In the genomic region with DNA sequence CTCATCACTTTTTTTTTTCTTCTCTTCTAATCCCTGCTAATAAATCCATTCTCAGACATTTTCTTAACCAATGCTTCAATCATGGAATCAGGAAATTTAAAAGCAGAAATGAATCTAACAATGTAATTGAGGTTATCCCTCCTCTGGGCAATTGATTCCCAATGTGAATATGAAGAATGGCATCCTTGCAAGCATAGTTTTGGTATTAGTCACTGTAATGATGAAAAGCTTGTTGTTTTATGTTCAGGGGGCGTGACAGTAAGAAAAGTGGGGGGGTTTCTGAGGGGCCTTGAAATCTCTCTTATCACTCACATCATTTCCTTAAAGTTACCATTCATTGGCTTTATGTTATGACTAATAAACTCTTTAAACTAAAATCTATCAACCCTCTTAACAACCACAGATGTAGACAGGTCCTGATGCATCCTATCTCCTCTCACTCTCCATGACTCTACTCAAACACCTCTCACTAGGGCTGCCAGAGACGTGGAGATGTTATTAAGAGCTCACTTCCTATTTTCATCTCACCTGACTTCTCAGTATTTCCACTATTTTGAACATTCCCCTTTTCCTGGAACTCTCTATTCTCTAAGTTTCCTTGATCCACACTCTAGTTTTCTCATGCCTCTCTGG, we compare ENCODE assay signal across 18 cellular contexts.
DNase-seq lines count a peak whose midpoint lies in the region; FAIRE-seq and TF ChIP-seq lines count a peak whose summit lies in the region.
"Had no signal": no experiment of that assay in that cellular context is flagged by ENCODE, and none has a peak within 500 bp of the region (broad histone marks: within the 10 kb centered on the region; RNA-seq: fewer than 3 reads in every experiment).

No MANE protein-coding gene starts in this region.

- H3K36me3 ChIP-seq in mammary epithelial cell (ENCODE audit: insufficient read depth, low read length): no peaks in the 10 kb centered on the region
- H3K36me3 ChIP-seq in transverse colon: no peaks in the 10 kb centered on the region
- H3K36me3 ChIP-seq: BE2C had no signal

- H3K4me2 ChIP-seq in mammary epithelial cell (ENCODE audit: insufficient read depth, low read depth, low read length): peak overlapping the region; percentile 51

- dilution Hi-C loops in mammary epithelial cell (cut with HindIII; ENCODE audit: low sequenced_read_pairs): loop anchor here (5.0 kb wide), 1 partner anchor 47 kb away; no protein-coding TSS in a partner anchor

- H3K79me2 ChIP-seq in mammary epithelial cell (ENCODE audit: insufficient read depth, low read length): no peaks in the 10 kb centered on the region

- H3K4me1 ChIP-seq in mammary epithelial cell (ENCODE audit: insufficient read depth, low read length): peaks cover 29% of the 10 kb centered on the region
- H3K4me1 ChIP-seq in transverse colon: no peaks in the 10 kb centered on the region
- H3K4me1 ChIP-seq: BE2C, psoas muscle had no signal

- H3K9ac ChIP-seq in mammary epithelial cell (ENCODE audit: insufficient read depth, low read length): no peak overlapping the region

- WGBS in mammary epithelial cell (ENCODE audit: low coverage, missing lambda C conversion rate): 38% methylated on average over 2 of the region's 2 CpGs
- WGBS in transverse colon (ENCODE audit: low coverage in 1 of 2), 2 donors: 38% methylated on average over 1 to 2 of the region's 2 CpGs

- H3K27ac ChIP-seq in mammary epithelial cell (ENCODE audit: insufficient read depth, low read depth, low read length) (peak overlapping the region; percentile 19), coronary artery (no peak overlapping the region), transverse colon (no peak overlapping the region)
- H3K27ac ChIP-seq: psoas muscle had no signal

- no peaks in the 10 kb centered on the region for H4K20me1 ChIP-seq in mammary epithelial cell (ENCODE audit: insufficient read depth, low read length)

- CTCF ChIA-PET in mammary epithelial cell (lab: Charles Lee; ENCODE audit: low non-redundant PET): no interaction called here

- no TSS peak for BruUV-seq in mammary epithelial cell (replicated peaks; lab: Mats Ljungman, UMichigan)

- intact Hi-C loops in mammary epithelial cell (cut with micrococcal nuclease): no loop called here
- intact Hi-C loops in transverse colon (cut with DNase I; ENCODE audit: low total_unique reads): no loop called here

- in situ Hi-C loops in Caki2 (cut with HindIII; ENCODE audit: low pct_unique_long_range_greater_than_20kb, low sequenced_read_pairs): no loop called here
- in situ Hi-C loops in mammary epithelial cell (cut with MboI; ENCODE audit: low sequenced_read_pairs in 2 of 2): no loop called here
- in situ Hi-C loops in transverse colon (cut with MboI; ENCODE audit: low pct_ligation_motif_present in 1 of 4, low pct_unique_long_range_greater_than_20kb in 1 of 4, low sequenced_read_pairs in 3 of 4): no loop called here

- no peak overlapping the region for H2AFZ ChIP-seq in mammary epithelial cell (ENCODE audit: low read depth, low read length)

- FAIRE-seq in frontal cortex (lab: Jason Lieb, UNC): no peak
- FAIRE-seq: GM18507, K562 had no signal

- H3K27me3 ChIP-seq in mammary epithelial cell (ENCODE audit: insufficient read depth, low read length): no peaks in the 10 kb centered on the region
- H3K27me3 ChIP-seq in transverse colon: no peaks in the 10 kb centered on the region
- H3K27me3 ChIP-seq: BE2C had no signal

- TF ChIP-seq CTCF in mammary epithelial cell (conservative IDR thresholded peaks at IDR 0.05 in 1 of 2, IDR thresholded peaks at IDR 0.05 in 1 of 2; ENCODE audit: extremely low read depth in 1 of 2, insufficient read depth in 1 of 2, low read depth in 1 of 2, low read length in 2 of 2): no peak
- TF ChIP-seq CTCF in coronary artery (IDR thresholded peaks at IDR 0.05): no peak
- no peak for TF ChIP-seq CTCF in transverse colon (IDR thresholded peaks at IDR 0.05)

- H3K4me3 ChIP-seq in mammary epithelial cell (replicated peaks in 1 of 3; ENCODE audit: insufficient read depth in 1 of 3, low read depth in 2 of 3, low read length in 3 of 3): no peak overlapping the region
- no peak overlapping the region for H3K4me3 ChIP-seq in coronary artery
- H3K4me3 ChIP-seq in transverse colon: no peak overlapping the region
- H3K4me3 ChIP-seq: K562, psoas muscle had no signal

- H3K9me3 ChIP-seq in mammary epithelial cell (replicated peaks; ENCODE audit: insufficient read depth, low read length): no peaks in the 10 kb centered on the region
- H3K9me3 ChIP-seq in transverse colon: no peaks in the 10 kb centered on the region
- H3K9me3 ChIP-seq: BE2C, psoas muscle had no signal

- peak; percentile 86 for DNase-seq in Caki2 (ENCODE audit: low read depth)
- peak; percentile 33 for DNase-seq in LoVo (ENCODE audit: low spot score)
- peak; percentile 53 for DNase-seq in mammary epithelial cell
- peak; percentile 93 for DNase-seq in kidney tubule cell (ENCODE audit: low spot score)
- no peak for DNase-seq in coronary artery (ENCODE audit: low spot score)
- no peak for DNase-seq in frontal cortex (ENCODE audit: low spot score in 2 of 2)
- DNase-seq in activated CD4-positive, alpha-beta T cell treated with anti-CD3 and anti-CD28 coated beads for 4 hours: no peak
- DNase-seq in transverse colon: no peak
- DNase-seq: activated T-cell treated with anti-CD3 and anti-CD28 coated beads, Interleukin-2, amount 50 U/mL, for 4 hours; aorta; BE2C; NCI-H187; NCI-H774; psoas muscle; stimulated activated CD4-positive, alpha-beta T cell treated with anti-CD3 and anti-CD28 coated beads, Interleukin-4, amount 100 ng/mL, for 24 hours; stimulated activated naive CD4-positive, alpha-beta T cell had no signal

- TF ChIP-seq EP300 in transverse colon (IDR thresholded peaks at IDR 0.05; ENCODE audit: low read depth): no peak

- TF ChIP-seq POLR2A in transverse colon (IDR thresholded peaks at IDR 0.05): no peak

Comparison
In these comparisons a context has a peak if more than half of its experiments do, and no peak if none do; other contexts are left out.
1. DNase-seq: peak in Caki2 (single experiment), LoVo (single experiment), mammary epithelial cell (single experiment) and kidney tubule cell (single experiment); none in coronary artery (single experiment), frontal cortex (0 of 2), activated CD4-positive, alpha-beta T cell treated with anti-CD3 and anti-CD28 coated beads for 4 hours (0 of 2) and transverse colon (single experiment).